ENCODE assay signal across 9 cellular contexts in the genomic region with DNA sequence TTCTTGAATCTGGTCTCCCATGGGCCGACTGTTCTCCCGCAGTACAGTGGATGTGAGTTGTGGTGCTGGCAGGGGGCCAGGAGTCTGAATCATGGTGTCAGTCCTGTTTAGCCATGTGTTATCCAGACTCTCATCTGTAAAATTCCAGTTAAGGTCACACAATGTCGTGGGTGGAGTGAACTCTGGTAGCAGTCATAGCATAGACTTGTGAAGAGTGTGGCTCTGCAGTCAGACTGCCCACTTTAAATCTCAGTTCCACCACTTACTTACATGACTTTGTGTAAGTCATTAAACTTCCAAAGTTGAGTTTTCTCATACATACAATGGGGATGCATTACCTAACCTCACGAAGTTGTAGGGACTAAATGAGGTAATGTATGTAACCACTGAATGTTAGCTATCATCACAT.
DNase-seq lines count a peak whose midpoint lies in the region; ATAC-seq and TF ChIP-seq lines count a peak whose summit lies in the region.
"Had no signal": no experiment of that assay in that cellular context is flagged by ENCODE, and none has a peak within 500 bp of the region (broad histone marks: within the 10 kb centered on the region; RNA-seq: fewer than 3 reads in every experiment).

No MANE protein-coding gene starts in this region.

- H3K27me3 Mint-ChIP-seq in CD4-positive, alpha-beta T cell: no peaks in the 10 kb centered on the region
- H3K27me3 Mint-ChIP-seq: central memory CD8-positive, alpha-beta T cell had no signal

- CTCF ChIA-PET in CD4-positive, alpha-beta T cell (lab: Charles Lee): no interaction called here

- no peak overlapping the region for H3K4me3 Mint-ChIP-seq in CD4-positive, alpha-beta T cell
- H3K4me3 Mint-ChIP-seq: central memory CD8-positive, alpha-beta T cell had no signal

- H3K4me3 ChIP-seq in choroid plexus epithelial cell (ENCODE audit: low read depth, low read length) (no peak overlapping the region), mesodermal cell (ENCODE audit: extremely low read depth, insufficient read depth, low read length, poor library complexity, severe bottlenecking) (no peak overlapping the region)

- no peak for DNase-seq in CD4-positive, alpha-beta T cell
- DNase-seq in NCI-H1105 treated with DMSO at 0.1 percent for 48 hours (lab: John Stamatoyannopoulos, UW): peak; percentile 76
- peak; percentile 97 for DNase-seq in choroid plexus epithelial cell (ENCODE audit: low read depth)
- DNase-seq in activated CD4-positive, alpha-beta T cell treated with anti-CD3 and anti-CD28 coated beads for 1 hour: no peak

- H3K27ac Mint-ChIP-seq in CD4-positive, alpha-beta T cell: peak overlapping the region; percentile 63

- H3K9me3 ChIP-seq in CD4-positive, alpha-beta T cell (ENCODE audit: control insufficient read depth, low read length): no peaks in the 10 kb centered on the region
- no peaks in the 10 kb centered on the region for H3K9me3 ChIP-seq in mesodermal cell (ENCODE audit: control insufficient read depth, low read length)

- H3K27me3 ChIP-seq in CD4-positive, alpha-beta T cell (ENCODE audit: control insufficient read depth, insufficient read depth, low read length): no peaks in the 10 kb centered on the region

- no peaks in the 10 kb centered on the region for H3K9me3 Mint-ChIP-seq in CD4-positive, alpha-beta T cell
- H3K9me3 Mint-ChIP-seq: central memory CD8-positive, alpha-beta T cell had no signal

- intact Hi-C loops in CD4-positive, alpha-beta T cell (cut with DNase I, micrococcal nuclease): no loop called here

- no peak overlapping the region for H3K27ac ChIP-seq in CD4-positive, alpha-beta T cell (ENCODE audit: low read depth, low read length)
- H3K27ac ChIP-seq in mesodermal cell (ENCODE audit: low read depth, low read length, severe bottlenecking): peak overlapping the region; percentile 75

- H3K36me3 Mint-ChIP-seq in CD4-positive, alpha-beta T cell (ENCODE audit: low read depth): peaks cover 70% of the 10 kb centered on the region

- peaks cover 7% of the 10 kb centered on the region for H3K4me1 ChIP-seq in mesodermal cell (ENCODE audit: control insufficient read depth, insufficient read depth, low read length, poor library complexity, severe bottlenecking)

- ATAC-seq in CD4-positive, alpha-beta T cell (ENCODE audit: poor library complexity): no peak
- ATAC-seq in GM21786 (IDR thresholded peaks at IDR 0.05; ENCODE audit: unreplicated experiment) (no peak), GM21381 (IDR thresholded peaks at IDR 0.05; ENCODE audit: unreplicated experiment) (no peak), HG03025 (IDR thresholded peaks at IDR 0.05; ENCODE audit: low FRiP score, unreplicated experiment) (no peak)

- POLR2A ChIA-PET in CD4-positive, alpha-beta T cell (lab: Charles Lee): no interaction called here

- no peaks in the 10 kb centered on the region for H3K4me1 Mint-ChIP-seq in CD4-positive, alpha-beta T cell (ENCODE audit: low read depth)
- H3K4me1 Mint-ChIP-seq: central memory CD8-positive, alpha-beta T cell had no signal

- WGBS in mesodermal cell (ENCODE audit: insufficient coverage in 2 of 2), 2 experiments: 88 to 95% methylated on average over 2 of the region's 4 CpGs

- no peak for TF ChIP-seq CTCF in CD4-positive, alpha-beta T cell (IDR thresholded peaks at IDR 0.05)
- TF ChIP-seq CTCF in choroid plexus epithelial cell (conservative IDR thresholded peaks at IDR 0.05; ENCODE audit: low read depth, low read length): no peak

- H3K36me3 ChIP-seq in mesodermal cell (ENCODE audit: control insufficient read depth, insufficient read depth, low read length): peaks cover 43% of the 10 kb centered on the region

Comparison
In these comparisons a context has a peak if more than half of its experiments do, and no peak if none do; other contexts are left out.
1. DNase-seq: peak in NCI-H1105 treated with DMSO at 0.1 percent for 48 hours (single experiment) and choroid plexus epithelial cell (single experiment); none in CD4-positive, alpha-beta T cell (0 of 10) and activated CD4-positive, alpha-beta T cell treated with anti-CD3 and anti-CD28 coated beads for 1 hour (single experiment).